In the genomic region with DNA sequence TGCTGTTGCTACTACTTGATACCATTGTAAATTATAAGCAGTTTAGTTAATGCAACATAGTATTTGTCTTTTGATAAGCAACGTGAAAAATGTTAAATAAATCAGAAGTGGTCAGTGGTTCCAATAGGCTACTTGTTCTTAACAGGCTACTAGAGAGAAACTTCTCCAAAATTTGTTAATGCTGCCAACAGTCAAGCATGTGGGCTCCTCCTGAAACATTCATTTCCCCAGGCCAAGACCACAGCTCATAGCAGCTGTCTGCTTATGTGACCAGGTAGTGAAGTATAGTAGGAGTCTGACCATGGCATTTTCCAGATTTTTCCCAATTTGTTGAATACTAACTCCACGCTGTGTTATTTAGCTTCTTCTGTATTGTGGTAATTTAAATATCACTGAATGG, we compare ENCODE assay signal across 21 cellular contexts.
"Had no signal": no experiment of that assay in that cellular context is flagged by ENCODE, and none has a peak within 500 bp of the region (broad histone marks: within the 10 kb centered on the region; RNA-seq: fewer than 3 reads in every experiment).

No MANE protein-coding gene starts in this region.

- H3K27ac ChIP-seq: dorsolateral prefrontal cortex, parathyroid adenoma, prostate gland, right lobe of liver, spleen, tibial artery, upper lobe of left lung had no signal

- H3K27ac Mint-ChIP-seq: natural killer cell treated with Interleukin-12 subunit alpha and Interleukin-12 subunit beta and Interleukin-15 and Interleukin-18, amount 100 ng/mL, for 72 hours; stimulated activated memory B cell treated with anti-CD40 and anti-IgM and Interleukin-4, amounts not matched to agents 10 μg/mL and 1 μg/mL and 100 μg/mL, for 72 hours; stimulated activated naive CD8-positive, alpha-beta T cell treated with anti-CD3 and anti-CD28 coated beads, Interleukin-15, Interleukin-2, amounts not matched to agents 100 ng/mL and 50 ng/mL, for 24 hours had no signal

- H3K4me1 ChIP-seq: prostate gland had no signal

- H3K79me2 ChIP-seq: parathyroid adenoma had no signal

- H3K36me3 ChIP-seq: prostate gland had no signal

- H3K27me3 ChIP-seq: dorsolateral prefrontal cortex, right lobe of liver, spleen, tibial artery, upper lobe of left lung had no signal

- H3K9me3 Mint-ChIP-seq: natural killer cell treated with Interleukin-12 subunit alpha and Interleukin-12 subunit beta and Interleukin-15 and Interleukin-18, amount 100 ng/mL, for 72 hours; stimulated activated memory B cell treated with anti-CD40 and anti-IgM and Interleukin-4, amounts not matched to agents 10 μg/mL and 1 μg/mL and 100 μg/mL, for 72 hours; stimulated activated naive CD8-positive, alpha-beta T cell treated with anti-CD3 and anti-CD28 coated beads, Interleukin-15, Interleukin-2, amounts not matched to agents 100 ng/mL and 50 ng/mL, for 24 hours had no signal

- H3K4me3 Mint-ChIP-seq: natural killer cell treated with Interleukin-12 subunit alpha and Interleukin-12 subunit beta and Interleukin-15 and Interleukin-18, amount 100 ng/mL, for 72 hours; stimulated activated memory B cell treated with anti-CD40 and anti-IgM and Interleukin-4, amounts not matched to agents 10 μg/mL and 1 μg/mL and 100 μg/mL, for 72 hours; stimulated activated naive CD8-positive, alpha-beta T cell treated with anti-CD3 and anti-CD28 coated beads, Interleukin-15, Interleukin-2, amounts not matched to agents 100 ng/mL and 50 ng/mL, for 24 hours had no signal

- H3K9me3 ChIP-seq: prostate gland, right lobe of liver, spleen, tibial artery, upper lobe of left lung had no signal

- H3K27me3 Mint-ChIP-seq: natural killer cell treated with Interleukin-12 subunit alpha and Interleukin-12 subunit beta and Interleukin-15 and Interleukin-18, amount 100 ng/mL, for 72 hours; stimulated activated memory B cell treated with anti-CD40 and anti-IgM and Interleukin-4, amounts not matched to agents 10 μg/mL and 1 μg/mL and 100 μg/mL, for 72 hours; stimulated activated naive CD8-positive, alpha-beta T cell treated with anti-CD3 and anti-CD28 coated beads, Interleukin-15, Interleukin-2, amounts not matched to agents 100 ng/mL and 50 ng/mL, for 24 hours had no signal

- DNase-seq: cortex of kidney; dorsolateral prefrontal cortex; effector CD8-positive, alpha-beta T cell; foreskin melanocyte; head of caudate nucleus; hippocampal formation; left colon; occipital lobe; retina; right lobe of liver; spleen; stimulated activated CD4-positive, alpha-beta T cell treated with anti-CD3 and anti-CD28 coated beads, Interleukin-15, amount 100 ng/mL, for 24 hours; stimulated activated CD4-positive, alpha-beta T cell treated with anti-CD3 and anti-CD28 coated beads, Interleukin-1b, Interleukin-23, amount 100 ng/mL, for 48 hours; stimulated activated CD4-positive, alpha-beta T cell treated with anti-CD3 and anti-CD28 coated beads, Interleukin-4, amount 100 ng/mL, for 24 hours; tibial artery; upper lobe of left lung had no signal

- H2AFZ ChIP-seq: parathyroid adenoma had no signal

- H3K9ac ChIP-seq: parathyroid adenoma had no signal

- H3K4me3 ChIP-seq: dorsolateral prefrontal cortex, prostate gland, right lobe of liver, spleen, tibial artery, upper lobe of left lung had no signal

- ATAC-seq: left colon; natural killer cell treated with Interleukin-12 subunit alpha and Interleukin-12 subunit beta and Interleukin-15 and Interleukin-18, amount 100 ng/mL, for 72 hours; stimulated activated memory B cell treated with anti-CD40 and anti-IgM and Interleukin-4, amounts not matched to agents 10 μg/mL and 1 μg/mL and 100 μg/mL, for 72 hours had no signal
